In the genomic region with DNA sequence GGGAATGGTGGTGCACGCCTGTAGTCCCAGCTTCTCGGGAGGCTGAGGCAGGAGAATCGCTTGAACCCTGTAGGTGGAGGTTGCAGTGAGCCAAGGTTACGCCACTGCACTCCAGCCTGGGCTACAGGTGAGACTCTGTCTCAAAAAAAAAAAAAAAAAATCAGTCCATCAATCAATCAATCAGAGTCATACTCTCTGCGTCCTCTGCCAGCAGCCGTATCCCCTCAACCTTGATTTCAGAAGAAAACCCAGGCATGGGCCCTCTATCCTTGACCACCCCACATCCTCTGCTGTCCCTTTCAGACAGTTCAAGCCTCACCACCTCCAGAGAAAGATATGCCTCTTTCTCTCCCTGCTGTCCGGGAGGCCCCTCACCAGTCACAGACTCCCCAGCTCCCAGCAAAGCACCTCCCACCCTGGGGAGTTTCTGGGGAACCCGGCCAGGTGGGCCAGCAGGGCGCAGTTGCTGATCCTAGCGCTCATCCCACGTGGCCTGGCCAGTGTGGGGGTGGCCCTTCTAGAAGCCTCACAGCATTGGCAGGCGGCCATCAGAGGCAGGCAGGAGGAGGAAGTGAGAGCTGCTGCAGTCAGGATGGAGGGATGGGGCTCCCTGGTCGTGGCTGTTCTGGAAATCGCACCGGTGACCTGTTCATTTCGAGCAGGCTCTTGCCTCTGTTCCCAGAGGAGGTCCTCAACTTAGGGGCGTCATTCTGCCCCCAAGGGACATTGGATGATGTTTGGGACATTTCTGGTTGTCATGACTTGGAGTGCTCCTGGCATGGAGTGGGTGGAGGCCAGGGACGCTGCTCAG, we compare ENCODE assay signal across 6 cellular contexts. TPM values are rescaled to one million over a fixed set of nuclear protein-coding genes. Genes with fewer than 3 reads are reported as not detected.
DNase-seq lines count a peak whose midpoint lies in the region; ATAC-seq and TF ChIP-seq lines count a peak whose summit lies in the region.

No MANE protein-coding gene starts in this region.

- ATAC-seq in HG03469 (IDR thresholded peaks at IDR 0.05; ENCODE audit: unreplicated experiment): no peak

- no peak overlapping the region for H3K4me3 ChIP-seq in lower leg skin (ENCODE audit: low read depth, poor library complexity, severe bottlenecking)

- peaks cover 2% of the 10 kb centered on the region for H3K36me3 Mint-ChIP-seq in activated T-helper 1 cell treated with anti-CD3 and anti-CD28 coated beads, Interleukin-12 subunit alpha, Interleukin-12 subunit beta, Interleukin-2, Interleukin-4 antibody, amounts not matched to agents 30 ng/mL and 10 ng/mL and 1 ng/mL, durations not matched to agents 14 hours and 24 hours and 36 hours (ENCODE audit: low read depth)

- intact Hi-C loops in activated T-helper 1 cell treated with anti-CD3 and anti-CD28 coated beads, Interleukin-12 subunit alpha, Interleukin-12 subunit beta, Interleukin-2, Interleukin-4 antibody, amounts not matched to agents 30 ng/mL and 10 ng/mL and 1 ng/mL, durations not matched to agents 14 hours and 24 hours and 36 hours (cut with micrococcal nuclease): no loop called here
- intact Hi-C loops in lower leg skin (cut with DNase I; ENCODE audit: low total_unique reads): no loop called here

- peaks cover 4% of the 10 kb centered on the region for H3K4me1 Mint-ChIP-seq in activated T-helper 1 cell treated with anti-CD3 and anti-CD28 coated beads, Interleukin-12 subunit alpha, Interleukin-12 subunit beta, Interleukin-2, Interleukin-4 antibody, amounts not matched to agents 30 ng/mL and 10 ng/mL and 1 ng/mL, durations not matched to agents 14 hours and 24 hours and 36 hours (ENCODE audit: low read depth)

- peak; percentile 65 for DNase-seq in activated CD8-positive, alpha-beta memory T cell treated with anti-CD3 and anti-CD28 coated beads, Interleukin-2, amount 50 U/mL, for 48 hours
- no peak for DNase-seq in activated CD8-positive, alpha-beta memory T cell treated with anti-CD3 and anti-CD28 coated beads, Interleukin-2, amount 50 U/mL, for 4 hours
- no peak for DNase-seq in activated T-helper 1 cell treated with anti-CD3 and anti-CD28 coated beads, Interleukin-12 subunit alpha, Interleukin-12 subunit beta, Interleukin-2, Interleukin-4 antibody, amounts not matched to agents 30 ng/mL and 10 ng/mL and 1 ng/mL, durations not matched to agents 14 hours and 24 hours and 36 hours (ENCODE audit: low spot score)
- DNase-seq in lower leg skin (ENCODE audit: low spot score in 2 of 2) (peak; percentile 82 to 97), OCI-M2 (lab: John Stamatoyannopoulos, UW; ENCODE audit: unreplicated experiment) (no peak)

- 44 to 47% methylated on average over 17 to 18 of the region's 18 CpGs for WGBS in lower leg skin, 2 donors

- peak overlapping the region; percentile 10 for H3K27ac Mint-ChIP-seq in activated T-helper 1 cell treated with anti-CD3 and anti-CD28 coated beads, Interleukin-12 subunit alpha, Interleukin-12 subunit beta, Interleukin-2, Interleukin-4 antibody, amounts not matched to agents 30 ng/mL and 10 ng/mL and 1 ng/mL, durations not matched to agents 14 hours and 24 hours and 36 hours

- H3K9me3 Mint-ChIP-seq in activated T-helper 1 cell treated with anti-CD3 and anti-CD28 coated beads, Interleukin-12 subunit alpha, Interleukin-12 subunit beta, Interleukin-2, Interleukin-4 antibody, amounts not matched to agents 30 ng/mL and 10 ng/mL and 1 ng/mL, durations not matched to agents 14 hours and 24 hours and 36 hours: no peaks in the 10 kb centered on the region

- peak overlapping the region; percentile 45 for H3K4me3 Mint-ChIP-seq in activated T-helper 1 cell treated with anti-CD3 and anti-CD28 coated beads, Interleukin-12 subunit alpha, Interleukin-12 subunit beta, Interleukin-2, Interleukin-4 antibody, amounts not matched to agents 30 ng/mL and 10 ng/mL and 1 ng/mL, durations not matched to agents 14 hours and 24 hours and 36 hours

- no peak for TF ChIP-seq CTCF in lower leg skin (IDR thresholded peaks at IDR 0.05)

- peaks cover 4% of the 10 kb centered on the region for H3K27me3 Mint-ChIP-seq in activated T-helper 1 cell treated with anti-CD3 and anti-CD28 coated beads, Interleukin-12 subunit alpha, Interleukin-12 subunit beta, Interleukin-2, Interleukin-4 antibody, amounts not matched to agents 30 ng/mL and 10 ng/mL and 1 ng/mL, durations not matched to agents 14 hours and 24 hours and 36 hours (ENCODE audit: insufficient read depth)

- no peak for TF ChIP-seq POLR2A in lower leg skin (IDR thresholded peaks at IDR 0.05)

RNA-seq across cellular contexts. Expression of gene JSRP1, which starts 10.2 kb away (rescaled TPM):
- total RNA-seq in activated T-helper 1 cell treated with anti-CD3 and anti-CD28 coated beads, Interleukin-12 subunit alpha, Interleukin-12 subunit beta, Interleukin-2, Interleukin-4 antibody, amounts not matched to agents 30 ng/mL and 10 ng/mL and 1 ng/mL, durations not matched to agents 14 hours and 24 hours and 36 hours: 0.34 TPM in 1 of 2 replicates, not detected in the other
- not detected for total RNA-seq in lower leg skin

RNA-seq across cellular contexts. Expression of gene PEAK3, which starts 15.6 kb away (rescaled TPM):
- total RNA-seq in activated T-helper 1 cell treated with anti-CD3 and anti-CD28 coated beads, Interleukin-12 subunit alpha, Interleukin-12 subunit beta, Interleukin-2, Interleukin-4 antibody, amounts not matched to agents 30 ng/mL and 10 ng/mL and 1 ng/mL, durations not matched to agents 14 hours and 24 hours and 36 hours: 0.07 and 0.16 TPM in 2 replicates
- total RNA-seq in lower leg skin: under 1 TPM; 0.30 to 0.97 (median 0.76) TPM

RNA-seq across cellular contexts. Expression of gene AMH, which starts 17.3 kb away (rescaled TPM):
- total RNA-seq in activated T-helper 1 cell treated with anti-CD3 and anti-CD28 coated beads, Interleukin-12 subunit alpha, Interleukin-12 subunit beta, Interleukin-2, Interleukin-4 antibody, amounts not matched to agents 30 ng/mL and 10 ng/mL and 1 ng/mL, durations not matched to agents 14 hours and 24 hours and 36 hours: 2.2 and 4.5 TPM in 2 replicates
- total RNA-seq in lower leg skin: 1 to 10 TPM in 3 of 4 donors, under 1 TPM in 1; 0.13 to 1.3 (median 1.2) TPM

RNA-seq across cellular contexts. Expression of gene SF3A2, which starts 29.8 kb away (rescaled TPM):
- total RNA-seq in activated T-helper 1 cell treated with anti-CD3 and anti-CD28 coated beads, Interleukin-12 subunit alpha, Interleukin-12 subunit beta, Interleukin-2, Interleukin-4 antibody, amounts not matched to agents 30 ng/mL and 10 ng/mL and 1 ng/mL, durations not matched to agents 14 hours and 24 hours and 36 hours: 153 and 169 TPM in 2 replicates
- 10 to 100 TPM; 35.6 to 85.6 (median 47.8) TPM for total RNA-seq in lower leg skin

RNA-seq across cellular contexts. Expression of gene PLEKHJ1, which starts 30.3 kb away (rescaled TPM):
- total RNA-seq in activated T-helper 1 cell treated with anti-CD3 and anti-CD28 coated beads, Interleukin-12 subunit alpha, Interleukin-12 subunit beta, Interleukin-2, Interleukin-4 antibody, amounts not matched to agents 30 ng/mL and 10 ng/mL and 1 ng/mL, durations not matched to agents 14 hours and 24 hours and 36 hours: 67.5 and 68.2 TPM in 2 replicates
- 10 to 100 TPM; 52.2 to 80.5 (median 70.0) TPM for total RNA-seq in lower leg skin

Comparison
In these comparisons a context has a peak if more than half of its experiments do, and no peak if none do; other contexts are left out.
1. DNase-seq: peak in activated CD8-positive, alpha-beta memory T cell treated with anti-CD3 and anti-CD28 coated beads, Interleukin-2, amount 50 U/mL, for 48 hours (single experiment) and lower leg skin (2 of 2); none in activated CD8-positive, alpha-beta memory T cell treated with anti-CD3 and anti-CD28 coated beads, Interleukin-2, amount 50 U/mL, for 4 hours (single experiment), activated T-helper 1 cell treated with anti-CD3 and anti-CD28 coated beads, Interleukin-12 subunit alpha, Interleukin-12 subunit beta, Interleukin-2, Interleukin-4 antibody, amounts not matched to agents 30 ng/mL and 10 ng/mL and 1 ng/mL, durations not matched to agents 14 hours and 24 hours and 36 hours (single experiment) and OCI-M2 (single experiment).